ENCODE assay signal across 8 cellular contexts in the genomic region with DNA sequence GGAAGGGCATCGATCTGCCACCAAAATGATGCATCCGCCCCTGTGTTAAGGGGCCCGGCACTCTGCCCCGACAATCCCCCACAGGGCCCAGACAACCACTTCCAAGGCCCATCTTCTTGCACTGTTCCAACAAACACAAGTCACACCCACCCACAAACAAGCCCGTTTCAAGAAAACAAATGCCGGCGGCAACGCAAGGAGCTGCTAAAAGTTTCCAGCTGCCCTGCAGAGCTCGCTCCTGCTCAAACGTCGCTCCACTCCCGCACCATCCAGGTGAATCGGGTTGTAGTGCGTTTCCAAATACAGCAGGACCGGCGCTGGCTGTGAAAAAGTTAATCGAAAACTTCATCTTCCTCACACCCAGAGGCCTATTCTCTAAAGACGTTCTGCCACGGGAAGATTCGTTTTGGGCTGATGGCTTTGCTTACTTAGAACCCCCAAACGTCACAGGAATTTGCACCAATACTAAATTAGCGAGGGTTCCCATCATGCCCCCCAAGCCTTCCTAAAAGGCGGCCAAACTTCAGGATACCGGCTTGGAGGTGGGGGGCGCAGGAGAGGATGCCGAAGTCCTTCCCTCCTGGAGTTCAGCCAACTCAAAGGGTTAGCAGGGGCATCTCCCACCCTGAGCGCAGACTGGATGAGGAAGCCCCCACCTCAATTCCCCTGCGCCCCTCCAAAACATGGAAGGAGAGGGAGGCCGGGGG.
DNase-seq lines count a peak whose midpoint lies in the region; ATAC-seq, FAIRE-seq and TF ChIP-seq lines count a peak whose summit lies in the region.

No MANE protein-coding gene starts in this region.

- 0 out of 2 replicates have a peak overlapping the region, but pooled peaks have one; percentile 13 for H3K18ac ChIP-seq in H1 (ENCODE audit: extremely low read depth, low read length)

- POLR2A ChIA-PET in WTC11 (lab: Charles Lee) (no interaction called here), H1 (lab: Charles Lee; ENCODE audit: partially characterized antibody) (interaction anchor here (0.6 to 0.7 kb wide), 2 partner anchors 115 to 181 kb away, joined by 3 read pairs; partner anchors contain the start of gene UBAC2)

- no peaks in the 10 kb centered on the region for H3K9me3 Mint-ChIP-seq in WTC11

- H3K79me2 ChIP-seq in H1 (ENCODE audit: control insufficient read depth in 1 of 2, insufficient read depth in 2 of 2, low read length in 2 of 2): no peaks in the 10 kb centered on the region
- no peaks in the 10 kb centered on the region for H3K79me2 ChIP-seq in neural cell (replicated peaks; ENCODE audit: insufficient read depth, low read length)

- H3K27me3 ChIP-seq in H1 (replicated peaks in 1 of 4; ENCODE audit: control insufficient read depth in 3 of 4, extremely low read depth in 1 of 4, insufficient read depth in 3 of 4, low read length in 3 of 4): peaks cover 4 to 19% (median 14%) of the 10 kb centered on the region in 4 experiments
- peaks cover 38% of the 10 kb centered on the region for H3K27me3 ChIP-seq in neural cell (ENCODE audit: insufficient read depth, low read depth, low read length)

- H3K14ac ChIP-seq in H1 (ENCODE audit: insufficient read length): no peak overlapping the region

- H3K4me3 ChIP-seq in H1 (ENCODE audit: extremely low read depth in 1 of 4, insufficient read depth in 2 of 4, low read depth in 3 of 4, low read length in 4 of 4) (peak overlapping the region; percentile 51 to 65 (median 64)), neural cell (ENCODE audit: low read length) (peak overlapping the region; percentile 75)

- H3K4me1 Mint-ChIP-seq in WTC11: peaks cover 26% of the 10 kb centered on the region

- 10% methylated on average over 26 of the region's 29 CpGs; no CpG with 5 or more reads in 1 of the 2 experiments for WGBS in H1 (ENCODE audit: extremely low coverage in 1 of 2, insufficient coverage in 1 of 2, insufficient read length in 1 of 2, insufficient replicate concordance in 2 of 2, low coverage in 1 of 2, low lambda C conversion rate in 2 of 2, missing lambda C conversion rate in 1 of 2), 2 experiments

- peak overlapping the region; percentile 9; the same call in 1 of the 2 replicates for H3K27ac Mint-ChIP-seq in WTC11

- H4K8ac ChIP-seq in H1 (ENCODE audit: extremely low read depth, insufficient read depth, low read length): peak overlapping the region; percentile 35; the same call in 1 of the 2 replicates

- no peak overlapping the region for H2AK5ac ChIP-seq in H1 (ENCODE audit: low read depth, low read length)

- H2AFZ ChIP-seq in H1 (ENCODE audit: low read length) (0 out of 2 replicates have a peak overlapping the region, but pooled peaks have one; percentile 43), neural cell (ENCODE audit: low read depth, low read length) (no peak overlapping the region)

- no peak overlapping the region for H2BK20ac ChIP-seq in H1 (ENCODE audit: low read length)

- peaks cover 12% of the 10 kb centered on the region for H3K23me2 ChIP-seq in H1 (ENCODE audit: low read depth, low read length)

- H4K5ac ChIP-seq in H1 (ENCODE audit: insufficient read length, low read depth, low read length): no peak overlapping the region

- H3K4me3 Mint-ChIP-seq in WTC11: peak overlapping the region; percentile 81

- TF ChIP-seq RAD21 in H1 (IDR thresholded peaks at IDR 0.05 in 1 of 2, conservative IDR thresholded peaks at IDR 0.05 in 1 of 2; ENCODE audit: low read depth in 2 of 2, low read length in 2 of 2) (no peak), neural cell (conservative IDR thresholded peaks at IDR 0.05) (no peak)

- H4K20me1 ChIP-seq in H1 (replicated peaks in 1 of 2; ENCODE audit: control insufficient read depth in 1 of 2, insufficient read depth in 2 of 2, low read length in 2 of 2): peaks cover 0 to 11% of the 10 kb centered on the region in 2 experiments
- no peaks in the 10 kb centered on the region for H4K20me1 ChIP-seq in neural cell (ENCODE audit: insufficient read depth)

- H3K4me2 ChIP-seq in H1 (ENCODE audit: insufficient read depth in 1 of 2, low read depth in 2 of 2, low read length in 2 of 2) (peak overlapping the region; percentile 71 to 86), neural cell (ENCODE audit: low read length) (no peak overlapping the region)

- no peak overlapping the region for H2BK12ac ChIP-seq in H1 (ENCODE audit: low read depth, low read length)

- no peak overlapping the region for H2BK15ac ChIP-seq in H1 (ENCODE audit: low read length)

- CTCF ChIA-PET in WTC11 (lab: Charles Lee): interaction anchor here (0.5 to 1.0 kb wide), 3 partner anchors 35 to 181 kb away, joined by 3 read pairs; no protein-coding TSS in a partner anchor
- CTCF ChIA-PET in H1 (lab: Charles Lee; ENCODE audit: partially characterized antibody): interaction anchor here (0.6 to 0.9 kb wide), 2 partner anchors 56 to 185 kb away, joined by 3 read pairs; no protein-coding TSS in a partner anchor

- FAIRE-seq in H1 (lab: Jason Lieb, UNC) (no peak), D721Med (lab: Jason Lieb, UNC) (no peak)

- H3K79me1 ChIP-seq in H1 (ENCODE audit: low read depth, low read length): no peaks in the 10 kb centered on the region

- peaks cover 21% of the 10 kb centered on the region for H3K27me3 Mint-ChIP-seq in WTC11 (ENCODE audit: low read depth)

- no peak overlapping the region for H3K27ac ChIP-seq in H1 (ENCODE audit: low read depth, low read length)
- H3K27ac ChIP-seq in neural cell (ENCODE audit: low read length): no peak overlapping the region

- no peaks in the 10 kb centered on the region for H3K36me3 Mint-ChIP-seq in WTC11

- H3K36me3 ChIP-seq in H1 (ENCODE audit: control insufficient read depth in 2 of 4, insufficient read depth in 4 of 4, low read length in 3 of 4) (no peaks in the 10 kb centered on the region), neural cell (ENCODE audit: insufficient read depth, low read length) (no peaks in the 10 kb centered on the region)

- no peak overlapping the region for H2BK120ac ChIP-seq in H1 (replicated peaks; ENCODE audit: low read depth, low read length)

- no peak for ATAC-seq in WTC11

- no peak overlapping the region for H3K4ac ChIP-seq in H1 (replicated peaks; ENCODE audit: insufficient read length, low read depth, low read length)

- DNase-seq in D341Med (ENCODE audit: low spot score) (peak; percentile 37), WTC11 (ENCODE audit: low spot score) (peak; percentile 30), H1 (ENCODE audit: low read depth in 1 of 2, low spot score in 2 of 2) (peak in 1 of 2 experiments; percentile 57), NCI-H187 (lab: John Stamatoyannopoulos, UW) (no peak), NK-92 (lab: John Stamatoyannopoulos, UW; ENCODE audit: unreplicated experiment) (no peak), medulla oblongata (ENCODE audit: extremely low spot score) (no peak), D721Med (ENCODE audit: insufficient read length, low spot score) (no peak)

- H2BK5ac ChIP-seq in H1 (ENCODE audit: low read depth, low read length): no peak overlapping the region

- H3K4me1 ChIP-seq in H1 (replicated peaks in 1 of 4; ENCODE audit: control insufficient read depth in 3 of 4, insufficient read depth in 4 of 4, low read length in 3 of 4): peaks cover 0 to 15% (median 5%) of the 10 kb centered on the region in 4 experiments; a peak in 6 of 7 replicates

- no peaks in the 10 kb centered on the region for H3K9me3 ChIP-seq in H1 (ENCODE audit: insufficient read depth in 2 of 2, low read depth in 1 of 2, low read length in 1 of 2)
- no peaks in the 10 kb centered on the region for H3K9me3 ChIP-seq in neural cell (ENCODE audit: low read length)

- no peaks in the 10 kb centered on the region for H3F3A ChIP-seq in neural cell (ENCODE audit: insufficient read depth, low read length, poor library complexity, severe bottlenecking)

- H3K9ac ChIP-seq in H1 (replicated peaks in 1 of 4; ENCODE audit: extremely low read depth in 1 of 4, low read depth in 3 of 4, low read length in 3 of 4) (peak overlapping the region in 1 of 4 experiments; percentile 26; a peak in 1 of 7 replicates), neural cell (ENCODE audit: low read length) (no peak overlapping the region)

- TF ChIP-seq POLR2A in H1 (IDR thresholded peaks at IDR 0.05; ENCODE audit: control extremely low read depth in 1 of 2, low read depth in 2 of 2, low read length in 2 of 2): no peak

- TF ChIP-seq EP300 in H1 (IDR thresholded peaks at IDR 0.05; ENCODE audit: borderline replicate concordance in 1 of 2, low read depth in 2 of 2, low read length in 2 of 2) (no peak), neural cell (conservative IDR thresholded peaks at IDR 0.05; ENCODE audit: poor library complexity, severe bottlenecking) (no peak)

- no peak overlapping the region for H3K23ac ChIP-seq in H1 (ENCODE audit: insufficient read length)

- H3K9me2 ChIP-seq in neural cell (ENCODE audit: insufficient read depth, low read length): no peaks in the 10 kb centered on the region

- H4K91ac ChIP-seq in H1 (replicated peaks; ENCODE audit: insufficient read length, low read length): no peak overlapping the region

- TF ChIP-seq CTCF in WTC11 (IDR thresholded peaks at IDR 0.05) (no peak), H1 (IDR thresholded peaks at IDR 0.05; ENCODE audit: control extremely low read depth in 1 of 3, insufficient read depth in 1 of 3, low read depth in 1 of 3, low read length in 3 of 3) (no peak), neural cell (IDR thresholded peaks at IDR 0.05; ENCODE audit: poor library complexity, severe bottlenecking) (no peak), D721Med (IDR thresholded peaks at IDR 0.05; ENCODE audit: insufficient read depth, missing control alignments) (no peak)

- H3K56ac ChIP-seq in H1 (replicated peaks; ENCODE audit: insufficient read length, low read depth, low read length): no peak overlapping the region

TF ChIP-seq in H1, 55 proteins besides CTCF, POLR2A, EP300 and RAD21 (continues in another document):
- peak; percentile 49 for TF ChIP-seq KDM4A (IDR thresholded peaks at IDR 0.05; ENCODE audit: low read depth, low read length, severe bottlenecking)
- TF ChIP-seq SIN3A (conservative IDR thresholded peaks at IDR 0.05 in 1 of 2, IDR thresholded peaks at IDR 0.05 in 1 of 2; ENCODE audit: low read depth in 1 of 2, low read length in 2 of 2): 0 out of 4 replicates have a peak, but pooled peaks of 1 of the 2 experiments have one; percentile 19
- no peak for TF ChIP-seq GABPA (IDR thresholded peaks at IDR 0.05; ENCODE audit: borderline replicate concordance, insufficient read depth, low read length)
- TF ChIP-seq SIX5 (IDR thresholded peaks at IDR 0.05; ENCODE audit: low read depth, low read length): no peak
- no peak for TF ChIP-seq CEBPB (IDR thresholded peaks at IDR 0.05; ENCODE audit: low read depth, low read length)

TF ChIP-seq in neural cell, 6 proteins besides CTCF, POLR2A, EP300 and RAD21 (continues in another document):
- no peak for TF ChIP-seq MXI1 (conservative IDR thresholded peaks at IDR 0.05; ENCODE audit: poor library complexity, severe bottlenecking)
- no peak for TF ChIP-seq TAF1 (IDR thresholded peaks at IDR 0.05; ENCODE audit: low read depth)

Comparison
In these comparisons a context has a peak if more than half of its experiments do, and no peak if none do; other contexts are left out.
1. DNase-seq: peak in D341Med (single experiment) and WTC11 (single experiment); none in NCI-H187 (0 of 2), NK-92 (single experiment), medulla oblongata (single experiment) and D721Med (single experiment).